In genomic region chr6:164370773-164371172, GRCh38 we compare ENCODE assay signal across 30 cellular contexts.
"Had no signal": no experiment of that assay in that cellular context is flagged by ENCODE, and none has a peak within 500 bp of the region (broad histone marks: within the 10 kb centered on the region; RNA-seq: fewer than 3 reads in every experiment).

No MANE protein-coding gene starts in this region.

- H3K9me3 Mint-ChIP-seq: activated CD4-positive, alpha-beta T cell treated with anti-CD3 and anti-CD28 coated beads, Interleukin-2, amount 10 ng/mL, durations not matched to agents 24 days and 14 days; nephron progenitor cell had no signal

- H3K4me3 Mint-ChIP-seq: activated CD4-positive, alpha-beta T cell treated with anti-CD3 and anti-CD28 coated beads, Interleukin-2, amount 10 ng/mL, durations not matched to agents 24 days and 14 days; activated CD8-positive, alpha-beta memory T cell treated with anti-CD3 and anti-CD28 coated beads, Interleukin-2, amount 10 ng/mL, durations not matched to agents 7 days and 5 days; activated CD8-positive, alpha-beta T cell treated with anti-CD3 and anti-CD28 coated beads for 36 hours; activated naive CD4-positive, alpha-beta T cell treated with anti-CD3 and anti-CD28 coated beads, Interleukin-2, amount 10 ng/mL, durations not matched to agents 7 days and 5 days; nephron progenitor cell; stimulated activated effector memory CD8-positive, alpha-beta T cell treated with anti-CD3 and anti-CD28 coated beads, Interleukin-12 subunit alpha, Interleukin-12 subunit beta, amount 100 ng/mL, for 72 hours; T-cell; T-helper 2 cell treated with Interferon-gamma antibody and Interleukin-4, amounts not matched to agents 5 μg/mL and 100 μg/mL, for 36 hours had no signal

- H3K27ac ChIP-seq: esophagus squamous epithelium, gastrocnemius medialis, pancreas, psoas muscle, stomach, transverse colon, uterus, VCaP had no signal

- ATAC-seq: activated CD4-positive, CD25-positive, alpha-beta regulatory T cell treated with anti-CD3 and anti-CD28 coated beads, Interleukin-2, amount 50 U/mL, for 24 hours; activated CD8-positive, alpha-beta memory T cell treated with anti-CD3 and anti-CD28 coated beads, Interleukin-2, amount 10 ng/mL, durations not matched to agents 7 days and 5 days; activated CD8-positive, alpha-beta T cell treated with anti-CD3 and anti-CD28 coated beads for 36 hours; gastrocnemius medialis; left cardiac atrium; pancreas; psoas muscle; stimulated activated effector memory CD8-positive, alpha-beta T cell treated with anti-CD3 and anti-CD28 coated beads, Interleukin-12 subunit alpha, Interleukin-12 subunit beta, amount 100 ng/mL, for 72 hours; T-cell had no signal

- DNase-seq: activated CD4-positive, alpha-beta T cell treated with anti-CD3 and anti-CD28 coated beads, Interleukin-2, amount 10 ng/mL, durations not matched to agents 24 days and 14 days; activated CD8-positive, alpha-beta memory T cell treated with anti-CD3 and anti-CD28 coated beads, Interleukin-2, amount 10 ng/mL, durations not matched to agents 7 days and 5 days; activated CD8-positive, alpha-beta T cell treated with anti-CD3 and anti-CD28 coated beads for 36 hours; activated effector memory CD4-positive, alpha-beta T cell treated with anti-CD3 and anti-CD28 coated beads, Interleukin-2, amount 50 U/mL, for 16 hours; activated naive CD4-positive, alpha-beta T cell treated with anti-CD3 and anti-CD28 coated beads, Interleukin-2, amount 10 ng/mL, durations not matched to agents 7 days and 5 days; activated T-cell treated with anti-CD3 and anti-CD28 coated beads for 4 hours; amygdala; caudate nucleus; dermis blood vessel endothelial cell; effector memory CD4-positive, alpha-beta T cell; esophagus squamous epithelium; gastrocnemius medialis; hippocampal formation; left cardiac atrium; mesenchymal stem cell; nephron progenitor cell; pancreas; psoas muscle; right cardiac atrium; stimulated activated CD4-positive, alpha-beta T cell treated with anti-CD3 and anti-CD28 coated beads, Interleukin-1b, Interleukin-23, amount 100 ng/mL, for 48 hours; stomach; T-cell; transverse colon; uterus had no signal

- H3K9me3 ChIP-seq: esophagus squamous epithelium, gastrocnemius medialis, pancreas, psoas muscle, transverse colon, uterus had no signal

- H3K4me3 ChIP-seq: esophagus squamous epithelium, gastrocnemius medialis, pancreas, psoas muscle, stomach, transverse colon, uterus had no signal

- H3K27me3 ChIP-seq: esophagus squamous epithelium, gastrocnemius medialis, pancreas, stomach, transverse colon, uterus had no signal

- H3K36me3 ChIP-seq: esophagus squamous epithelium, gastrocnemius medialis, pancreas, stomach, transverse colon, uterus had no signal

- H3K4me1 ChIP-seq: esophagus squamous epithelium, gastrocnemius medialis, pancreas, psoas muscle, stomach, transverse colon, uterus had no signal

- H3K4me1 Mint-ChIP-seq: activated CD4-positive, alpha-beta T cell treated with anti-CD3 and anti-CD28 coated beads, Interleukin-2, amount 10 ng/mL, durations not matched to agents 24 days and 14 days; activated CD8-positive, alpha-beta memory T cell treated with anti-CD3 and anti-CD28 coated beads, Interleukin-2, amount 10 ng/mL, durations not matched to agents 7 days and 5 days; activated naive CD4-positive, alpha-beta T cell treated with anti-CD3 and anti-CD28 coated beads, Interleukin-2, amount 10 ng/mL, durations not matched to agents 7 days and 5 days; nephron progenitor cell; stimulated activated effector memory CD8-positive, alpha-beta T cell treated with anti-CD3 and anti-CD28 coated beads, Interleukin-12 subunit alpha, Interleukin-12 subunit beta, amount 100 ng/mL, for 72 hours; T-cell had no signal

- H3K27ac Mint-ChIP-seq: activated CD4-positive, alpha-beta T cell treated with anti-CD3 and anti-CD28 coated beads, Interleukin-2, amount 10 ng/mL, durations not matched to agents 24 days and 14 days; activated CD8-positive, alpha-beta memory T cell treated with anti-CD3 and anti-CD28 coated beads, Interleukin-2, amount 10 ng/mL, durations not matched to agents 7 days and 5 days; activated CD8-positive, alpha-beta T cell treated with anti-CD3 and anti-CD28 coated beads for 36 hours; activated naive CD4-positive, alpha-beta T cell treated with anti-CD3 and anti-CD28 coated beads, Interleukin-2, amount 10 ng/mL, durations not matched to agents 7 days and 5 days; nephron progenitor cell; stimulated activated effector memory CD8-positive, alpha-beta T cell treated with anti-CD3 and anti-CD28 coated beads, Interleukin-12 subunit alpha, Interleukin-12 subunit beta, amount 100 ng/mL, for 72 hours; T-cell; T-helper 2 cell treated with Interferon-gamma antibody and Interleukin-4, amounts not matched to agents 5 μg/mL and 100 μg/mL, for 36 hours had no signal

- H3K27me3 Mint-ChIP-seq: activated CD4-positive, alpha-beta T cell treated with anti-CD3 and anti-CD28 coated beads, Interleukin-2, amount 10 ng/mL, durations not matched to agents 24 days and 14 days; activated CD8-positive, alpha-beta memory T cell treated with anti-CD3 and anti-CD28 coated beads, Interleukin-2, amount 10 ng/mL, durations not matched to agents 7 days and 5 days; activated CD8-positive, alpha-beta T cell treated with anti-CD3 and anti-CD28 coated beads for 36 hours; activated naive CD4-positive, alpha-beta T cell treated with anti-CD3 and anti-CD28 coated beads, Interleukin-2, amount 10 ng/mL, durations not matched to agents 7 days and 5 days; T-cell had no signal

- H3K36me3 Mint-ChIP-seq: activated CD8-positive, alpha-beta memory T cell treated with anti-CD3 and anti-CD28 coated beads, Interleukin-2, amount 10 ng/mL, durations not matched to agents 7 days and 5 days; activated naive CD4-positive, alpha-beta T cell treated with anti-CD3 and anti-CD28 coated beads, Interleukin-2, amount 10 ng/mL, durations not matched to agents 7 days and 5 days; stimulated activated effector memory CD8-positive, alpha-beta T cell treated with anti-CD3 and anti-CD28 coated beads, Interleukin-12 subunit alpha, Interleukin-12 subunit beta, amount 100 ng/mL, for 72 hours; T-cell had no signal

- FAIRE-seq: endothelial cell of umbilical vein, islet of Langerhans, pancreas had no signal
